1 cellular context compared by ENCODE assay signal in genomic region chr19:4660181-4660791, GRCh38.
TF ChIP-seq lines count a peak whose summit lies in the region.

No MANE protein-coding gene starts in this region.

TF ChIP-seq in GM23338, 12 proteins besides CTCF, POLR2A, EP300 and RAD21 (continued from another document):
- TF ChIP-seq REST (IDR thresholded peaks at IDR 0.05; ENCODE audit: unreplicated experiment) = no peak
- no peak for TF ChIP-seq EZH2phosphoT487 (IDR thresholded peaks at IDR 0.05; ENCODE audit: unreplicated experiment)
- no peak for TF ChIP-seq ZNF331 (CRISPR knock-in tag; IDR thresholded peaks at IDR 0.05; ENCODE audit: low read depth)
